8 cellular contexts compared by ENCODE assay signal in genomic region chr12:111757361-111758119, GRCh38. TPM values are rescaled to one million over a fixed set of nuclear protein-coding genes. Genes with fewer than 3 reads are reported as not detected.
DNase-seq lines count a peak whose midpoint lies in the region; ATAC-seq and TF ChIP-seq lines count a peak whose summit lies in the region.

No MANE protein-coding gene starts in this region.

- TF ChIP-seq CTCF in left lung (IDR thresholded peaks at IDR 0.05), result no peak

- intact Hi-C loops in left lung (cut with DNase I), result loop anchor here in 1 of 2 donors (5.0 kb wide), 1 partner anchor 55 kb away; no protein-coding TSS in a partner anchor

- H3K27me3 ChIP-seq in left lung, result no peaks in the 10 kb centered on the region

- H3K27ac ChIP-seq in left lung, result peak overlapping the region; percentile 41 to 67

- peaks cover 12 to 21% of the 10 kb centered on the region in 2 donors for H3K4me1 ChIP-seq in left lung

- no peak overlapping the region for H3K4me3 ChIP-seq in left lung

- DNase-seq in GM03348 (ENCODE audit: low spot score), result peak; percentile 41
- peak in 44 of 58 donors; percentile 9 to 72 (median 36) for DNase-seq in anterior cingulate cortex (lab: John Stamatoyannopoulos, UW)
- DNase-seq in left lung, result peak; percentile 69 to 82
- DNase-seq in NCI-H524 treated with DMSO at 0.1 percent for 48 hours (lab: John Stamatoyannopoulos, UW), result no peak
- DNase-seq in stimulated activated CD4-positive, alpha-beta T cell treated with anti-CD3 and anti-CD28 coated beads, Interleukin-2, amount 100 ng/mL, for 48 hours, result no peak

- H3K9me3 ChIP-seq in left lung, result no peaks in the 10 kb centered on the region

- peaks cover 0 to 16% of the 10 kb centered on the region in 2 donors for H3K36me3 ChIP-seq in left lung

- ATAC-seq in HG03432 (IDR thresholded peaks at IDR 0.05; ENCODE audit: unreplicated experiment) (peak; percentile 43), left lung (peak; percentile 62), GM18868 (IDR thresholded peaks at IDR 0.05; ENCODE audit: unreplicated experiment) (no peak), GM19328 (IDR thresholded peaks at IDR 0.05; ENCODE audit: unreplicated experiment) (no peak)

RNA-seq across cellular contexts. Expression of gene ALDH2, which starts 9.2 kb away (rescaled TPM):
- total RNA-seq in left lung, result 100 to 1,000 TPM; 239 to 289 TPM

Comparison
In these comparisons a context has a peak if more than half of its experiments do, and no peak if none do; other contexts are left out.
1. DNase-seq: peak in GM03348 (single experiment), anterior cingulate cortex (44 of 58) and left lung (2 of 2); none in NCI-H524 treated with DMSO at 0.1 percent for 48 hours (single experiment) and stimulated activated CD4-positive, alpha-beta T cell treated with anti-CD3 and anti-CD28 coated beads, Interleukin-2, amount 100 ng/mL, for 48 hours (0 of 2).
2. ATAC-seq: peak in HG03432 (single experiment) and left lung (single experiment); none in GM18868 (single experiment) and GM19328 (single experiment).